In the genomic region with DNA sequence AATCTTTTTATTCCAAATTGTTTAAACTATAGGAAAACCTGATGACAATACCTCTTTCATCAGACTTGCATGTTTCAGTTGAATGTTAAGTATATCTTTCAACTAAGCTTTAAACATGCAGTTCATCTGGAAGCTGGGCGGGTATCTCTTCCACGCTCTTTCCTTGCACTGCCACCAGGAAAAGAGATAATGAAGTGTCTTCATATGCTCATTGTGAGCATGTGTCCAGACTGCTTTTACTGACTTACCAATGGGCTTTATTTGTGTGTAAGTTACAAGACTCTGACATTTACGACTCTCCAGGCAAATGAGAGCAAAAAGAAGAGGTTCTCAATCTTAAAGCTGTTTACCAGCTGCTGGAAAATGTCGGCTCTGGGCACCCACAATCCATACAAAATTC, we compare ENCODE assay signal across 1 cellular context.
TF ChIP-seq lines count a peak whose summit lies in the region.

No MANE protein-coding gene starts in this region.

TF ChIP-seq in K562, 482 proteins besides CTCF, POLR2A, EP300 and RAD21 (continues in another document):
- TF ChIP-seq, protein P1, sequence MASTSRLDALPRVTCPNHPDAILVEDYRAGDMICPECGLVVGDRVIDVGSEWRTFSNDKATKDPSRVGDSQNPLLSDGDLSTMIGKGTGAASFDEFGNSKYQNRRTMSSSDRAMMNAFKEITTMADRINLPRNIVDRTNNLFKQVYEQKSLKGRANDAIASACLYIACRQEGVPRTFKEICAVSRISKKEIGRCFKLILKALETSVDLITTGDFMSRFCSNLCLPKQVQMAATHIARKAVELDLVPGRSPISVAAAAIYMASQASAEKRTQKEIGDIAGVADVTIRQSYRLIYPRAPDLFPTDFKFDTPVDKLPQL (IDR thresholded peaks at IDR 0.05; ENCODE audit: extremely low read depth, insufficient read length): no peak
- no peak for TF ChIP-seq CBX3 (IDR thresholded peaks at IDR 0.05; ENCODE audit: borderline replicate concordance in 1 of 2, low read length in 2 of 2)
- TF ChIP-seq, protein P2, sequence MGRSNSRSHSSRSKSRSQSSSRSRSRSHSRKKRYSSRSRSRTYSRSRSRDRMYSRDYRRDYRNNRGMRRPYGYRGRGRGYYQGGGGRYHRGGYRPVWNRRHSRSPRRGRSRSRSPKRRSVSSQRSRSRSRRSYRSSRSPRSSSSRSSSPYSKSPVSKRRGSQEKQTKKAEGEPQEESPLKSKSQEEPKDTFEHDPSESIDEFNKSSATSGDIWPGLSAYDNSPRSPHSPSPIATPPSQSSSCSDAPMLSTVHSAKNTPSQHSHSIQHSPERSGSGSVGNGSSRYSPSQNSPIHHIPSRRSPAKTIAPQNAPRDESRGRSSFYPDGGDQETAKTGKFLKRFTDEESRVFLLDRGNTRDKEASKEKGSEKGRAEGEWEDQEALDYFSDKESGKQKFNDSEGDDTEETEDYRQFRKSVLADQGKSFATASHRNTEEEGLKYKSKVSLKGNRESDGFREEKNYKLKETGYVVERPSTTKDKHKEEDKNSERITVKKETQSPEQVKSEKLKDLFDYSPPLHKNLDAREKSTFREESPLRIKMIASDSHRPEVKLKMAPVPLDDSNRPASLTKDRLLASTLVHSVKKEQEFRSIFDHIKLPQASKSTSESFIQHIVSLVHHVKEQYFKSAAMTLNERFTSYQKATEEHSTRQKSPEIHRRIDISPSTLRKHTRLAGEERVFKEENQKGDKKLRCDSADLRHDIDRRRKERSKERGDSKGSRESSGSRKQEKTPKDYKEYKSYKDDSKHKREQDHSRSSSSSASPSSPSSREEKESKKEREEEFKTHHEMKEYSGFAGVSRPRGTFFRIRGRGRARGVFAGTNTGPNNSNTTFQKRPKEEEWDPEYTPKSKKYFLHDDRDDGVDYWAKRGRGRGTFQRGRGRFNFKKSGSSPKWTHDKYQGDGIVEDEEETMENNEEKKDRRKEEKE (IDR thresholded peaks at IDR 0.05; ENCODE audit: borderline replicate concordance in 1 of 2, control insufficient read depth in 1 of 2, low read depth in 2 of 2, low read length in 1 of 2): no peak
- TF ChIP-seq NCOA2 (IDR thresholded peaks at IDR 0.05; ENCODE audit: partially characterized antibody in 2 of 2): no peak
- TF ChIP-seq ARID4B (CRISPR knock-in tag; IDR thresholded peaks at IDR 0.05): no peak
- no peak for TF ChIP-seq GABPB2 (CRISPR knock-in tag; conservative IDR thresholded peaks at IDR 0.05)
- TF ChIP-seq FOXK2 (conservative IDR thresholded peaks at IDR 0.05 in 1 of 2, IDR thresholded peaks at IDR 0.05 in 1 of 2; ENCODE audit: low read depth in 2 of 2): no peak
- no peak for TF ChIP-seq ZBTB40 (IDR thresholded peaks at IDR 0.05)
- no peak for TF ChIP-seq ZBTB40 (CRISPR knock-in tag; IDR thresholded peaks at IDR 0.05)
- TF ChIP-seq NCOA4 (IDR thresholded peaks at IDR 0.05; ENCODE audit: partially characterized antibody): no peak
- 0 out of 2 replicates have a peak, but pooled peaks have one; percentile 18 for TF ChIP-seq MGA (IDR thresholded peaks at IDR 0.05)
- TF ChIP-seq RHOXF2B (CRISPR knock-in tag; conservative IDR thresholded peaks at IDR 0.05): no peak
- no peak for TF ChIP-seq CGGBP1 (CRISPR knock-in tag; IDR thresholded peaks at IDR 0.05)
- TF ChIP-seq, protein P3, sequence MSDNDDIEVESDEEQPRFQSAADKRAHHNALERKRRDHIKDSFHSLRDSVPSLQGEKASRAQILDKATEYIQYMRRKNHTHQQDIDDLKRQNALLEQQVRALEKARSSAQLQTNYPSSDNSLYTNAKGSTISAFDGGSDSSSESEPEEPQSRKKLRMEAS (CRISPR knock-in tag; IDR thresholded peaks at IDR 0.05): no peak
